In the genomic region with DNA sequence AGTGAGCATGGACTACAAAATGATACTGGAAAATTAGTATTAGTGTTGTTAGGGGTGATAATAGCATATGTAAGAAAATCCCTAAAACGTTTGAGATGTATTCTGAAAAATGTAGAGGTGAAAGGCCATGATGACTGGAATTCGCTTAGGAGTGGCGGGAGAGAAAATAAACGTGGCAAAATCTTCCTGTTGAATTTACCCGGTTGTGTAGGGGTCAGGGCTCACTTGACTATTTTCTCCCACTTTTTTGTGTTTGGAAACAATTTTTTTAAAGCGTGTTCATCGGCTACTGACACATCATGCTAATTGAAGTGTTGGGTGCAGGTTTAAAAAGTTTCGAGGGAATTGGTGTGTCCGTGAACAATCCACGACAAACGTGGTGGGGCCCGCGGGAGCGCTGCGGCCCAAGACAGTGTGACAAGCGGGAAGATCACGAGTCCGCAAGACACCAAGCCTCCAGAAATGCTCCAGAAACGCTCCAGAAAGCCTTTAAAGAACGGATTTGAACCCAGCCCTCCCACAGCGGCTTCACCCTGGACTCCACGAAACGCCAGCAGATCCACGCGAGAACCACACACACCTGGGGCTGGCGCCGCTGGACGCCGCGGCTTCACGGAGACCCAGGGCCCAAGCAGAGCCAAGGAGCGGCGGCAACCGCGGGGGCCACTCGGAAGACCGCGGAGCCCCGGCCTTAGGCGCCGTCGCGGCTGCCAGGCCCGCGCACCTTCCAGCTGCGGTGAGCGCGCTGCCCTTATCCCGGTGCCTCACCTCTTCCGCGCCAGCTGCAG, we compare ENCODE assay signal across 8 cellular contexts. TPM values are rescaled to one million over a fixed set of nuclear protein-coding genes. Genes with fewer than 3 reads are reported as not detected.
A peak's percentile ranks its signal among the peaks of the same experiment; 100 is the strongest.
DNase-seq lines count a peak whose midpoint lies in the region; ATAC-seq and TF ChIP-seq lines count a peak whose summit lies in the region.

No MANE protein-coding gene starts in this region.

- DNase-seq in CD1c-positive myeloid dendritic cell (ENCODE audit: extremely low spot score) (peak; percentile 20), NCI-H69 (lab: John Stamatoyannopoulos, UW) (peak; percentile 45), cerebellum (ENCODE audit: low spot score) (peak; percentile 16), lower leg skin (ENCODE audit: low spot score in 2 of 2) (peak in 1 of 2 donors; percentile 23)
- no peak for DNase-seq in activated CD8-positive, alpha-beta memory T cell treated with anti-CD3 and anti-CD28 coated beads, Interleukin-2, amount 50 U/mL, for 48 hours

- TF ChIP-seq POLR2A in lower leg skin (IDR thresholded peaks at IDR 0.05), result no peak

- H3K27me3 ChIP-seq in thymus (ENCODE audit: control insufficient read depth, insufficient read depth), result no peaks in the 10 kb centered on the region

- no peaks in the 10 kb centered on the region for H3K9me3 ChIP-seq in thymus (ENCODE audit: control insufficient read depth)

- H3K36me3 ChIP-seq in thymus (ENCODE audit: control insufficient read depth, insufficient read depth), result peaks cover 4% of the 10 kb centered on the region

- peak overlapping the region; percentile 44 for H3K27ac ChIP-seq in thymus (ENCODE audit: low read depth)

- peak; percentile 42 for ATAC-seq in GM21390 (IDR thresholded peaks at IDR 0.05; ENCODE audit: unreplicated experiment)
- ATAC-seq in HG03354 (IDR thresholded peaks at IDR 0.05; ENCODE audit: poor library complexity, severe bottlenecking, unreplicated experiment), result no peak

- 2% methylated on average over 32 to 45 of the region's 51 CpGs for WGBS in lower leg skin, 2 donors
- WGBS in thymus, result 2% methylated on average over 51 of the region's 51 CpGs

- H3K4me3 ChIP-seq in lower leg skin (ENCODE audit: low read depth, poor library complexity, severe bottlenecking) (peak overlapping the region; percentile 91), thymus (ENCODE audit: low read length) (peak overlapping the region; percentile 75)

- no peak for TF ChIP-seq CTCF in lower leg skin (IDR thresholded peaks at IDR 0.05)

- H3K4me1 ChIP-seq in thymus (ENCODE audit: control insufficient read depth, insufficient read depth, low read length), result peaks cover 3% of the 10 kb centered on the region

- intact Hi-C loops in lower leg skin (cut with DNase I; ENCODE audit: low total_unique reads), result no loop called here

RNA-seq across cellular contexts. Expression of a gene that starts 0.6 kb away (rescaled TPM):
- total RNA-seq in cerebellum (24.9 TPM), lower leg skin (10 to 100 TPM; 16.9 to 36.8 (median 25.5) TPM)
- 57.2 TPM for polyA plus RNA-seq in thymus
